In genomic region chr4:113153529-113154101, GRCh38 we compare ENCODE assay signal across 14 cellular contexts.
DNase-seq lines count a peak whose midpoint lies in the region; ATAC-seq and TF ChIP-seq lines count a peak whose summit lies in the region.
"Had no signal": no experiment of that assay in that cellular context is flagged by ENCODE, and none has a peak within 500 bp of the region (broad histone marks: within the 10 kb centered on the region; RNA-seq: fewer than 3 reads in every experiment).

No MANE protein-coding gene starts in this region.

- H3K4me1 ChIP-seq in SK-N-SH (ENCODE audit: control insufficient read depth in 1 of 2, insufficient read depth in 2 of 2, low read depth in 1 of 2, low read length in 1 of 2) (no peaks in the 10 kb centered on the region), thyroid gland (peaks cover 8 to 16% of the 10 kb centered on the region in 2 donors)

- no peaks in the 10 kb centered on the region for H4K20me1 ChIP-seq in SK-N-SH (ENCODE audit: insufficient read depth)

- 76% methylated on average over 2 of the region's 2 CpGs for WGBS in SK-N-SH (ENCODE audit: low lambda C conversion rate)
- WGBS in thyroid gland, 2 donors, result 35 to 36% methylated on average over 2 of the region's 2 CpGs

- no peak for TF ChIP-seq RAD21 in SK-N-SH (IDR thresholded peaks at IDR 0.05; ENCODE audit: low read length)

- H3K9ac ChIP-seq in SK-N-SH, result no peak overlapping the region
- H3K9ac ChIP-seq: KMS-11 had no signal

- CTCF ChIA-PET in SK-N-SH (lab: Yijun Ruan, JAX), result interaction anchor here (0.9 to 1.7 kb wide), 2 partner anchors 9 to 391 kb away, joined by 3 to 5 read pairs; no protein-coding TSS in a partner anchor

- no peak overlapping the region for H3K27ac ChIP-seq in SK-N-SH (ENCODE audit: low read depth in 2 of 2, low read length in 1 of 2)
- peak overlapping the region in 2 of 3 donors; percentile 57 to 73 for H3K27ac ChIP-seq in thyroid gland
- H3K27ac ChIP-seq: KMS-11, VCaP had no signal

- no peaks in the 10 kb centered on the region for H3K27me3 ChIP-seq in SK-N-SH (ENCODE audit: insufficient read depth)
- no peaks in the 10 kb centered on the region for H3K27me3 ChIP-seq in thyroid gland

- TF ChIP-seq POLR2A in thyroid gland (IDR thresholded peaks at IDR 0.05), result no peak

- H2AFZ ChIP-seq in SK-N-SH (ENCODE audit: low read depth), result no peak overlapping the region

- H3K9me3 ChIP-seq in SK-N-SH, result no peaks in the 10 kb centered on the region
- no peaks in the 10 kb centered on the region for H3K9me3 ChIP-seq in thyroid gland

- no peaks in the 10 kb centered on the region for H3F3A ChIP-seq in SK-N-SH (replicated peaks; ENCODE audit: insufficient read depth)

- DNase-seq in SK-N-SH, result no peak
- peak; percentile 87 for DNase-seq in NCI-H82 (lab: John Stamatoyannopoulos, UW)
- DNase-seq in epithelial cell of esophagus (ENCODE audit: low read depth), result peak; percentile 85
- DNase-seq in thyroid gland, result peak; percentile 23 to 29
- no peak for DNase-seq in dedifferentiated amniotic fluid mesenchymal stem cell (ENCODE audit: extremely low spot score)
- no peak for DNase-seq in cerebellar cortex (ENCODE audit: low spot score)
- DNase-seq: activated naive CD4-positive, alpha-beta T cell treated with anti-CD3 and anti-CD28 coated beads, Interleukin-2, amount 10 ng/mL, durations not matched to agents 7 days and 5 days; NCI-H510A; stimulated activated CD4-positive, alpha-beta T cell treated with anti-CD3 and anti-CD28 coated beads, Interleukin-2, amount 100 ng/mL, for 48 hours had no signal

- no peaks in the 10 kb centered on the region for H3K36me3 ChIP-seq in SK-N-SH (replicated peaks in 1 of 2; ENCODE audit: control insufficient read depth in 1 of 2, insufficient read depth in 2 of 2, low read length in 1 of 2)
- H3K36me3 ChIP-seq in thyroid gland, result no peaks in the 10 kb centered on the region

- H3K4me2 ChIP-seq in SK-N-SH, result no peak overlapping the region
- H3K4me2 ChIP-seq: KMS-11 had no signal

- H3K4me3 ChIP-seq in SK-N-SH (ENCODE audit: low read depth in 2 of 2, low read length in 1 of 2) (no peak overlapping the region), epithelial cell of esophagus (ENCODE audit: low read length) (no peak overlapping the region), thyroid gland (replicated peaks in 1 of 3) (no peak overlapping the region)

- intact Hi-C loops in thyroid gland (cut with DNase I), result no loop called here

- TF ChIP-seq EP300 in SK-N-SH (IDR thresholded peaks at IDR 0.05; ENCODE audit: borderline replicate concordance in 1 of 2, low read depth in 1 of 2, low read length in 1 of 2), result no peak

- POLR2A ChIA-PET in SK-N-SH (lab: Yijun Ruan, JAX), result no interaction called here

- ATAC-seq in SK-N-SH treated with all-trans-retinoic acid at 6 μM for 48 hours (no peak; the same call in 2 of the 3 replicates), HG02678 (IDR thresholded peaks at IDR 0.05; ENCODE audit: unreplicated experiment) (no peak)
- ATAC-seq: stimulated activated effector memory CD8-positive, alpha-beta T cell treated with anti-CD3 and anti-CD28 coated beads, Interleukin-12 subunit alpha, Interleukin-12 subunit beta, amount 100 ng/mL, for 72 hours had no signal

- TF ChIP-seq CTCF in SK-N-SH (IDR thresholded peaks at IDR 0.05), result no peak
- TF ChIP-seq CTCF in epithelial cell of esophagus (IDR thresholded peaks at IDR 0.05; ENCODE audit: insufficient read depth, low read depth, low read length, missing control alignments), result peak; percentile 46
- peak in 5 of 6 experiments; percentile 21 to 75 (median 57) for TF ChIP-seq CTCF in thyroid gland (IDR thresholded peaks at IDR 0.05)

- no peaks in the 10 kb centered on the region for H3K9me2 ChIP-seq in SK-N-SH

- H3K79me2 ChIP-seq in SK-N-SH (ENCODE audit: insufficient read depth), result no peaks in the 10 kb centered on the region

TF ChIP-seq in SK-N-SH treated with all-trans-retinoic acid at 6 μM for 48 hours, 23 proteins besides CTCF, POLR2A, EP300 and RAD21 (continues in another document):
- TF ChIP-seq TCF4 (CRISPR knock-in tag; IDR thresholded peaks at IDR 0.05; ENCODE audit: borderline replicate concordance) (peak; percentile 17; the same call in 1 of the 2 replicates), PATZ1 (CRISPR knock-in tag; IDR thresholded peaks at IDR 0.05; ENCODE audit: borderline replicate concordance) (peak; percentile 43; the same call in 1 of the 2 replicates), ARNTL (CRISPR knock-in tag; IDR thresholded peaks at IDR 0.05; ENCODE audit: borderline replicate concordance, low read depth) (no peak), ZNF8 (CRISPR knock-in tag; IDR thresholded peaks at IDR 0.05) (no peak), ISL1 (CRISPR knock-in tag; IDR thresholded peaks at IDR 0.05) (peak; percentile 100), CSDC2 (CRISPR knock-in tag; IDR thresholded peaks at IDR 0.05) (no peak)

TF ChIP-seq in SK-N-SH, 30 proteins besides CTCF, POLR2A, EP300 and RAD21:
- TF ChIP-seq GATA2 (CRISPR knock-in tag; IDR thresholded peaks at IDR 0.05) (no peak), SMC3 (IDR thresholded peaks at IDR 0.05; ENCODE audit: low read depth, low read length) (no peak), ELF1 (IDR thresholded peaks at IDR 0.05) (no peak), MXI1 (IDR thresholded peaks at IDR 0.05; ENCODE audit: low read depth, low read length) (no peak), RCOR1 (IDR thresholded peaks at IDR 0.05; ENCODE audit: low read length) (no peak), FOSL2 (IDR thresholded peaks at IDR 0.05; ENCODE audit: borderline replicate concordance, low read depth) (no peak), FOXJ3 (CRISPR knock-in tag; IDR thresholded peaks at IDR 0.05) (no peak), CHD2 (IDR thresholded peaks at IDR 0.05; ENCODE audit: low read length, partially characterized antibody) (no peak), POLR2AphosphoS5 (IDR thresholded peaks at IDR 0.05; ENCODE audit: low read depth, low read length) (no peak), GABPA (IDR thresholded peaks at IDR 0.05; ENCODE audit: low read depth) (no peak)
- TF ChIP-seq, protein P1, sequence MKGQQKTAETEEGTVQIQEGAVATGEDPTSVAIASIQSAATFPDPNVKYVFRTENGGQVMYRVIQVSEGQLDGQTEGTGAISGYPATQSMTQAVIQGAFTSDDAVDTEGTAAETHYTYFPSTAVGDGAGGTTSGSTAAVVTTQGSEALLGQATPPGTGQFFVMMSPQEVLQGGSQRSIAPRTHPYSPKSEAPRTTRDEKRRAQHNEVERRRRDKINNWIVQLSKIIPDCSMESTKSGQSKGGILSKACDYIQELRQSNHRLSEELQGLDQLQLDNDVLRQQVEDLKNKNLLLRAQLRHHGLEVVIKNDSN (IDR thresholded peaks at IDR 0.05; ENCODE audit: borderline replicate concordance, low read depth), result no peak

Comparison
In these comparisons a context has a peak if more than half of its experiments do, and no peak if none do; other contexts are left out.
1. DNase-seq: peak in NCI-H82 (single experiment), epithelial cell of esophagus (single experiment) and thyroid gland (2 of 2); none in SK-N-SH (single experiment), dedifferentiated amniotic fluid mesenchymal stem cell (single experiment) and cerebellar cortex (single experiment).
2. H3K27ac ChIP-seq: peak in thyroid gland (2 of 3); none in SK-N-SH (0 of 2).